Comparison of ENCODE assay signal across 19 cellular contexts in genomic region chr19:11044436-11044835, GRCh38. TPM values are rescaled to one million over a fixed set of nuclear protein-coding genes. Genes with fewer than 3 reads are reported as not detected.
A peak's percentile ranks its signal among the peaks of the same experiment; 100 is the strongest.
DNase-seq lines count a peak whose midpoint lies in the region; ATAC-seq and TF ChIP-seq lines count a peak whose summit lies in the region.
"Had no signal": no experiment of that assay in that cellular context is flagged by ENCODE, and none has a peak within 500 bp of the region (broad histone marks: within the 10 kb centered on the region; RNA-seq: fewer than 3 reads in every experiment).

No MANE protein-coding gene starts in this region.

- H3K4me3 Mint-ChIP-seq in activated naive CD8-positive, alpha-beta T cell treated with anti-CD3 and anti-CD28 coated beads, Interleukin-2, amount 10 ng/mL, durations not matched to agents 7 days and 5 days, result no peak overlapping the region
- H3K4me3 Mint-ChIP-seq in activated naive CD8-positive, alpha-beta T cell treated with anti-CD3 and anti-CD28 coated beads, Interleukin-2, amount 50 U/mL, for 24 hours, result no peak overlapping the region
- peak overlapping the region; percentile 83 for H3K4me3 Mint-ChIP-seq in endothelial cell (ENCODE audit: unreplicated experiment)
- H3K4me3 Mint-ChIP-seq in nephron progenitor cell, result no peak overlapping the region
- H3K4me3 Mint-ChIP-seq: CD4-positive, alpha-beta memory T cell; H9 had no signal

- no peaks in the 10 kb centered on the region for H3K27me3 ChIP-seq in uterus
- H3K27me3 ChIP-seq: BE2C had no signal

- no peaks in the 10 kb centered on the region for H3K4me1 ChIP-seq in uterus
- H3K4me1 ChIP-seq in OCI-LY7 (ENCODE audit: insufficient read depth, low read length, poor library complexity, severe bottlenecking), result peaks cover 44% of the 10 kb centered on the region
- H3K4me1 ChIP-seq: BE2C had no signal

- no TSS peak for BruUV-seq in OCI-LY7 (replicated peaks; lab: Mats Ljungman, UMichigan)

- DNase-seq in activated naive CD8-positive, alpha-beta T cell treated with anti-CD3 and anti-CD28 coated beads, Interleukin-2, amount 10 ng/mL, durations not matched to agents 7 days and 5 days, result no peak
- DNase-seq in activated naive CD8-positive, alpha-beta T cell treated with anti-CD3 and anti-CD28 coated beads, Interleukin-2, amount 50 U/mL, for 24 hours, result no peak
- DNase-seq in endothelial cell (ENCODE audit: low spot score) (no peak), nephron progenitor cell (no peak), uterus (peak; percentile 34 to 44), pons (ENCODE audit: low spot score) (no peak), NCI-H345 (lab: John Stamatoyannopoulos, UW) (no peak), OCI-LY7 (ENCODE audit: low spot score) (no peak)
- DNase-seq: 8988T; BE2C; CD4-positive, alpha-beta memory T cell; DMS153; GF-D8; H9; NCI-H1048; NCI-H1436; NCI-H2029 treated with DMSO at 0.1 percent for 48 hours; NCI-H2171 treated with DMSO at 0.1 percent for 48 hours; Right ventricle myocardium superior had no signal

- peak overlapping the region; percentile 45 for H3K27ac Mint-ChIP-seq in activated naive CD8-positive, alpha-beta T cell treated with anti-CD3 and anti-CD28 coated beads, Interleukin-2, amount 10 ng/mL, durations not matched to agents 7 days and 5 days
- H3K27ac Mint-ChIP-seq in activated naive CD8-positive, alpha-beta T cell treated with anti-CD3 and anti-CD28 coated beads, Interleukin-2, amount 50 U/mL, for 24 hours, result no peak overlapping the region
- H3K27ac Mint-ChIP-seq in endothelial cell (ENCODE audit: unreplicated experiment), result no peak overlapping the region
- H3K27ac Mint-ChIP-seq in nephron progenitor cell, result peak overlapping the region; percentile 23

- no peaks in the 10 kb centered on the region for H3K9me3 ChIP-seq in uterus
- H3K9me3 ChIP-seq in OCI-LY7 (ENCODE audit: low read length), result no peaks in the 10 kb centered on the region
- H3K9me3 ChIP-seq: BE2C had no signal

- intact Hi-C loops in uterus (cut with DNase I; ENCODE audit: low total_unique reads) (no loop called here), OCI-LY7 (cut with micrococcal nuclease; ENCODE audit: unreplicated experiment) (no loop called here)

- peak overlapping the region; percentile 52 to 63 for H3K27ac ChIP-seq in uterus
- no peak overlapping the region for H3K27ac ChIP-seq in OCI-LY7 (ENCODE audit: low read depth, low read length, poor library complexity, severe bottlenecking)

- CTCF ChIA-PET in OCI-LY7 (lab: Charles Lee; ENCODE audit: unreplicated experiment), result no interaction called here

- H3K79me2 ChIP-seq in OCI-LY7 (ENCODE audit: insufficient read depth, low read depth, low read length), result peaks cover 10% of the 10 kb centered on the region; the same call in 1 of the 2 replicates

- H3K9me2 ChIP-seq in OCI-LY7 (ENCODE audit: insufficient read depth, low read length), result no peaks in the 10 kb centered on the region

- H3K4me1 Mint-ChIP-seq in activated naive CD8-positive, alpha-beta T cell treated with anti-CD3 and anti-CD28 coated beads, Interleukin-2, amount 10 ng/mL, durations not matched to agents 7 days and 5 days, result peaks cover 13% of the 10 kb centered on the region
- peaks cover 27% of the 10 kb centered on the region for H3K4me1 Mint-ChIP-seq in activated naive CD8-positive, alpha-beta T cell treated with anti-CD3 and anti-CD28 coated beads, Interleukin-2, amount 50 U/mL, for 24 hours
- H3K4me1 Mint-ChIP-seq in endothelial cell (ENCODE audit: unreplicated experiment) (peaks cover 4% of the 10 kb centered on the region), nephron progenitor cell (no peaks in the 10 kb centered on the region)
- H3K4me1 Mint-ChIP-seq: H9 had no signal

- H3K9me3 Mint-ChIP-seq in activated naive CD8-positive, alpha-beta T cell treated with anti-CD3 and anti-CD28 coated beads, Interleukin-2, amount 10 ng/mL, durations not matched to agents 7 days and 5 days, result no peaks in the 10 kb centered on the region
- no peaks in the 10 kb centered on the region for H3K9me3 Mint-ChIP-seq in activated naive CD8-positive, alpha-beta T cell treated with anti-CD3 and anti-CD28 coated beads, Interleukin-2, amount 50 U/mL, for 24 hours
- H3K9me3 Mint-ChIP-seq in endothelial cell (ENCODE audit: unreplicated experiment) (no peaks in the 10 kb centered on the region), nephron progenitor cell (no peaks in the 10 kb centered on the region)
- H3K9me3 Mint-ChIP-seq: CD4-positive, alpha-beta memory T cell; H9 had no signal

- H3K27me3 Mint-ChIP-seq in activated naive CD8-positive, alpha-beta T cell treated with anti-CD3 and anti-CD28 coated beads, Interleukin-2, amount 10 ng/mL, durations not matched to agents 7 days and 5 days, result no peaks in the 10 kb centered on the region
- no peaks in the 10 kb centered on the region for H3K27me3 Mint-ChIP-seq in activated naive CD8-positive, alpha-beta T cell treated with anti-CD3 and anti-CD28 coated beads, Interleukin-2, amount 50 U/mL, for 24 hours
- H3K27me3 Mint-ChIP-seq in endothelial cell (ENCODE audit: unreplicated experiment) (peaks cover 6% of the 10 kb centered on the region), nephron progenitor cell (ENCODE audit: low read depth, poor library complexity) (no peaks in the 10 kb centered on the region)
- H3K27me3 Mint-ChIP-seq: CD4-positive, alpha-beta memory T cell had no signal

- H3K36me3 Mint-ChIP-seq in activated naive CD8-positive, alpha-beta T cell treated with anti-CD3 and anti-CD28 coated beads, Interleukin-2, amount 10 ng/mL, durations not matched to agents 7 days and 5 days, result peaks cover 16% of the 10 kb centered on the region
- H3K36me3 Mint-ChIP-seq in activated naive CD8-positive, alpha-beta T cell treated with anti-CD3 and anti-CD28 coated beads, Interleukin-2, amount 50 U/mL, for 24 hours (ENCODE audit: low read depth), result peaks cover 41% of the 10 kb centered on the region
- peaks cover 53% of the 10 kb centered on the region for H3K36me3 Mint-ChIP-seq in endothelial cell (ENCODE audit: low read depth, unreplicated experiment)
- peaks cover 83% of the 10 kb centered on the region for H3K36me3 Mint-ChIP-seq in nephron progenitor cell (ENCODE audit: low read depth)

- POLR2A ChIA-PET in activated naive CD8-positive, alpha-beta T cell treated with anti-CD3 and anti-CD28 coated beads, Interleukin-2, amount 10 ng/mL, durations not matched to agents 7 days and 5 days (lab: Charles Lee), result no interaction called here
- POLR2A ChIA-PET in OCI-LY7 (lab: Charles Lee), result interaction anchor here (0.6 kb wide), 1 partner anchor 77 kb away, joined by 3 read pairs; no protein-coding TSS in a partner anchor

- H3K36me3 ChIP-seq in uterus (no peaks in the 10 kb centered on the region), OCI-LY7 (ENCODE audit: insufficient read depth, low read length) (peaks cover 92% of the 10 kb centered on the region)

- H3K4me3 ChIP-seq in uterus (no peak overlapping the region), OCI-LY7 (ENCODE audit: low read depth, low read length, poor library complexity, severe bottlenecking) (no peak overlapping the region)

- H3K4me2 ChIP-seq in OCI-LY7 (ENCODE audit: low read length), result no peak overlapping the region

- no peak for ATAC-seq in activated naive CD8-positive, alpha-beta T cell treated with anti-CD3 and anti-CD28 coated beads, Interleukin-2, amount 10 ng/mL, durations not matched to agents 7 days and 5 days (ENCODE audit: low read depth)
- no peak for ATAC-seq in activated naive CD8-positive, alpha-beta T cell treated with anti-CD3 and anti-CD28 coated beads, Interleukin-2, amount 50 U/mL, for 24 hours

- H2AFZ ChIP-seq in OCI-LY7 (ENCODE audit: low read length), result no peak overlapping the region

- no peaks in the 10 kb centered on the region; the same call in 1 of the 2 replicates for H4K20me1 ChIP-seq in OCI-LY7 (ENCODE audit: insufficient read depth, low read length)

- TF ChIP-seq CTCF in endothelial cell (IDR thresholded peaks at IDR 0.05; ENCODE audit: unreplicated experiment), result no peak
- no peak for TF ChIP-seq CTCF in nephron progenitor cell (IDR thresholded peaks at IDR 0.05)
- TF ChIP-seq CTCF in uterus (IDR thresholded peaks at IDR 0.05), result no peak
- no peak for TF ChIP-seq CTCF in OCI-LY7 (conservative IDR thresholded peaks at IDR 0.05; ENCODE audit: low read length)

- no peak for TF ChIP-seq POLR2A in uterus (IDR thresholded peaks at IDR 0.05)

RNA-seq across cellular contexts. Expression of gene LDLR, which starts 44.8 kb away (rescaled TPM):
- 10 to 100 TPM; 83.8 to 84.8 TPM for total RNA-seq in activated naive CD8-positive, alpha-beta T cell treated with anti-CD3 and anti-CD28 coated beads, Interleukin-2, amount 10 ng/mL, durations not matched to agents 7 days and 5 days
- total RNA-seq in endothelial cell (ENCODE audit: unreplicated experiment) (158 TPM), uterus (10 to 100 TPM in 3 of 4 donors, 1 to 10 TPM in 1; 7.9 to 55.3 (median 48.8) TPM), OCI-LY7 (2022) (99.1 and 101 TPM in 2 replicates)
- total RNA-seq in OCI-LY7 (2014; rRNA removed; shearing (Covaris generic)), result 61.8 and 88.3 TPM in 2 replicates

Comparison
In these comparisons a context has a peak if more than half of its experiments do, and no peak if none do; other contexts are left out.
1. H3K27ac Mint-ChIP-seq: peak in activated naive CD8-positive, alpha-beta T cell treated with anti-CD3 and anti-CD28 coated beads, Interleukin-2, amount 10 ng/mL, durations not matched to agents 7 days and 5 days (single experiment) and nephron progenitor cell (single experiment); none in activated naive CD8-positive, alpha-beta T cell treated with anti-CD3 and anti-CD28 coated beads, Interleukin-2, amount 50 U/mL, for 24 hours (single experiment) and endothelial cell (single experiment).
2. DNase-seq: peak in uterus (2 of 2); none in activated naive CD8-positive, alpha-beta T cell treated with anti-CD3 and anti-CD28 coated beads, Interleukin-2, amount 10 ng/mL, durations not matched to agents 7 days and 5 days (single experiment), activated naive CD8-positive, alpha-beta T cell treated with anti-CD3 and anti-CD28 coated beads, Interleukin-2, amount 50 U/mL, for 24 hours (single experiment), endothelial cell (single experiment), nephron progenitor cell (single experiment), pons (single experiment), NCI-H345 (single experiment) and OCI-LY7 (single experiment).